Comparison of ENCODE assay signal across 12 cellular contexts in the genomic region with DNA sequence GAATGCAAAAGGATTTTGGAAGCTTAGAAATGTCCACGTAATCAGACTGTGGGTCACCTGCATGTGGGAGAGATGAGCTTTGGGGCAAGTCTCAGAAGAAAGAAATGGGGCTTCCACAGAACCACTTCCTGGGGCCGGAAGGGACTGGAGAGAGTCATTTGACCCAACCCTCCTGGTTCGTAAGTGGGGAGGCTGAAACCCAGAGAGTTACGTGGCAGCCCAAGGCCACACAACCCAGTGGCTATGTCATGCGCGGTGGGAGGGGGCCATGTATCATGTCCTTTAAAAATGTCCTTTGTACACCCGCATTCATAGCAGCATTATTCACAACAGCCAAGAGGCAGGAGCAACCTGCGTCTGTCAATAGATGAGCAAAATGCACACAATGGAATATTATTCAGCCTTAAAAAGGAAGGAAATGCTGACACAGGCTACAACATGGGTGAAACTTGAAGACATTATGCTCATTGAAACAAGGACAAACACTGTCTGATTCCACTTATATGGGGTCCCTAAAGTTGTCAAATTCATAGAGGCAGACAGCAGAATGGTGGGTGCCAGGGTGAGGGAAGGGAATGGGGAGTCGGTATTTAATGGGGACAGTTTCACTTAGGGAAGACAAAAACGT. TPM values are rescaled to one million over a fixed set of nuclear protein-coding genes. Genes with fewer than 3 reads are reported as not detected.
A peak's percentile ranks its signal among the peaks of the same experiment; 100 is the strongest.
DNase-seq lines count a peak whose midpoint lies in the region; ATAC-seq, FAIRE-seq and TF ChIP-seq lines count a peak whose summit lies in the region.
"Had no signal": no experiment of that assay in that cellular context is flagged by ENCODE, and none has a peak within 500 bp of the region (broad histone marks: within the 10 kb centered on the region; RNA-seq: fewer than 3 reads in every experiment).

No MANE protein-coding gene starts in this region.

- no peak overlapping the region for H2AFZ ChIP-seq in HepG2 (ENCODE audit: low read length)

- in situ Hi-C loops in HepG2 (cut with HindIII; ENCODE audit: extremely low pct_ligation_motif_present, low pct_unique_long_range_greater_than_20kb), result no loop called here

- H3K36me3 ChIP-seq in adipocyte (ENCODE audit: control insufficient read depth, insufficient read depth, low read length, severe bottlenecking) (no peaks in the 10 kb centered on the region), HepG2 (replicated peaks in 1 of 2; ENCODE audit: control insufficient read depth in 1 of 2, insufficient read depth in 2 of 2, low read length in 2 of 2) (no peaks in the 10 kb centered on the region), kidney (ENCODE audit: control insufficient read depth in 1 of 2, insufficient read depth in 2 of 2, low read length in 2 of 2) (no peaks in the 10 kb centered on the region)

- H3K9ac ChIP-seq in adipocyte (ENCODE audit: low read length) (peak overlapping the region; percentile 79), HepG2 (ENCODE audit: insufficient read depth, low read depth, low read length) (no peak overlapping the region), kidney (ENCODE audit: low read length in 2 of 2) (no peak overlapping the region)

- H3K9me3 Mint-ChIP-seq in stimulated activated naive B cell treated with anti-CD40 and anti-IgM and Interleukin-4, amounts not matched to agents 10 μg/mL and 1 μg/mL and 100 μg/mL, for 72 hours, result peaks cover 3% of the 10 kb centered on the region in 2 donors

- H3K27me3 ChIP-seq in adipocyte (replicated peaks; ENCODE audit: control insufficient read depth, insufficient read depth, low read length) (no peaks in the 10 kb centered on the region), HepG2 (ENCODE audit: control insufficient read depth in 1 of 2, insufficient read depth in 2 of 2, low read length in 2 of 2) (peaks cover 8 to 54% of the 10 kb centered on the region in 2 experiments)

- intact Hi-C loops in HepG2 (cut with micrococcal nuclease; ENCODE audit: unreplicated experiment), result no loop called here
- intact Hi-C loops in kidney (cut with DNase I), result no loop called here

- peaks cover 11 to 23% of the 10 kb centered on the region in 2 donors for H3K4me1 Mint-ChIP-seq in stimulated activated naive B cell treated with anti-CD40 and anti-IgM and Interleukin-4, amounts not matched to agents 10 μg/mL and 1 μg/mL and 100 μg/mL, for 72 hours

- H3K27me3 Mint-ChIP-seq in stimulated activated naive B cell treated with anti-CD40 and anti-IgM and Interleukin-4, amounts not matched to agents 10 μg/mL and 1 μg/mL and 100 μg/mL, for 72 hours, result peaks cover 31 to 69% of the 10 kb centered on the region in 2 donors

- no peak for TF ChIP-seq EP300 in HepG2 (IDR thresholded peaks at IDR 0.05; ENCODE audit: low read depth in 2 of 2, low read length in 2 of 2)
- no peak for TF ChIP-seq EP300 in HepG2 (CRISPR knock-in tag; IDR thresholded peaks at IDR 0.05; ENCODE audit: borderline replicate concordance)

- H3K79me2 ChIP-seq in HepG2 (ENCODE audit: insufficient read depth, low read length), result no peaks in the 10 kb centered on the region

- CTCF ChIA-PET in HepG2 (lab: Yijun Ruan, JAX; ENCODE audit: low intra/inter-chr PET ratio, low total read pairs), result no interaction called here

- no peak for TF ChIP-seq CTCF in HepG2 (CRISPR knock-in tag; IDR thresholded peaks at IDR 0.05)
- TF ChIP-seq CTCF in kidney (IDR thresholded peaks at IDR 0.05; ENCODE audit: borderline replicate concordance, extremely low read depth, insufficient read depth), result no peak

- H3K36me3 Mint-ChIP-seq in stimulated activated naive B cell treated with anti-CD40 and anti-IgM and Interleukin-4, amounts not matched to agents 10 μg/mL and 1 μg/mL and 100 μg/mL, for 72 hours, result peaks cover 0 to 3% of the 10 kb centered on the region in 2 donors

- WGBS in HepG2 (ENCODE audit: low lambda C conversion rate), result 64% methylated on average over 10 of the region's 10 CpGs

- H3K27ac ChIP-seq in HepG2 (ENCODE audit: extremely low read length, insufficient read depth, low read length) (no peak overlapping the region), kidney (ENCODE audit: low read depth in 2 of 2, low read length in 2 of 2) (no peak overlapping the region)

- peak overlapping the region; percentile 67 for H3K4me3 ChIP-seq in adipocyte (ENCODE audit: low read length)
- H3K4me3 ChIP-seq in HepG2 (replicated peaks in 1 of 3; ENCODE audit: insufficient read depth in 1 of 3, low read depth in 2 of 3, low read length in 3 of 3), result no peak overlapping the region
- H3K4me3 ChIP-seq in kidney (ENCODE audit: low read length in 2 of 2), result peak overlapping the region in 1 of 2 donors; percentile 53
- H3K4me3 ChIP-seq: mucosa of descending colon had no signal

- FAIRE-seq in HepG2 (lab: Jason Lieb, UNC) (no peak), kidney (lab: Jason Lieb, UNC) (no peak)
- FAIRE-seq: A204.1 had no signal

- peak overlapping the region; percentile 49 for H3K4me2 ChIP-seq in HepG2 (ENCODE audit: low read depth, low read length)

- BruUV-seq in HepG2 (replicated peaks; lab: Mats Ljungman, UMichigan), result no TSS peak

- POLR2A ChIA-PET in HepG2 (lab: Yijun Ruan, JAX), result no interaction called here

- no peak for TF ChIP-seq RAD21 in HepG2 (CRISPR knock-in tag; IDR thresholded peaks at IDR 0.05)

- no peak overlapping the region for H3K27ac Mint-ChIP-seq in stimulated activated naive B cell treated with anti-CD40 and anti-IgM and Interleukin-4, amounts not matched to agents 10 μg/mL and 1 μg/mL and 100 μg/mL, for 72 hours
- H3K27ac Mint-ChIP-seq: activated CD4-positive, alpha-beta T cell treated with anti-CD3 and anti-CD28 coated beads for 36 hours had no signal

- H3K4me3 Mint-ChIP-seq in stimulated activated naive B cell treated with anti-CD40 and anti-IgM and Interleukin-4, amounts not matched to agents 10 μg/mL and 1 μg/mL and 100 μg/mL, for 72 hours, result peak overlapping the region; percentile 29 to 61

- H3K4me1 ChIP-seq in adipocyte (ENCODE audit: control insufficient read depth, insufficient read depth, low read length) (peaks cover 4% of the 10 kb centered on the region), HepG2 (ENCODE audit: insufficient read depth, low read length) (peaks cover 11% of the 10 kb centered on the region; the same call in 1 of the 2 replicates), kidney (ENCODE audit: control insufficient read depth in 1 of 2, insufficient read depth in 1 of 2, low read depth in 1 of 2, low read length in 2 of 2) (peaks cover 0 to 6% of the 10 kb centered on the region in 2 donors)

- peaks cover 8% of the 10 kb centered on the region for H3K9me3 ChIP-seq in adipocyte (ENCODE audit: control insufficient read depth, low read length)
- no peaks in the 10 kb centered on the region for H3K9me3 ChIP-seq in HepG2 (ENCODE audit: low read length)
- H3K9me3 ChIP-seq in kidney (ENCODE audit: control insufficient read depth in 1 of 2, low read length in 2 of 2), result no peaks in the 10 kb centered on the region
- H3K9me3 ChIP-seq: mucosa of descending colon had no signal

- peak; percentile 27 for DNase-seq in activated CD4-positive, CD25-positive, alpha-beta regulatory T cell treated with anti-CD3 and anti-CD28 coated beads, Interleukin-2, amount 50 U/mL, for 72 hours
- DNase-seq in activated CD4-positive, CD25-positive, alpha-beta regulatory T cell (lab: John Stamatoyannopoulos, UW), result no peak
- DNase-seq in adipocyte (ENCODE audit: low read depth) (no peak), HepG2 (ENCODE audit: low spot score) (no peak), NCI-H146 (lab: John Stamatoyannopoulos, UW) (no peak), kidney (no peak)
- no peak for DNase-seq in stimulated activated naive B cell treated with anti-CD40 and anti-IgM and Interleukin-4, amounts not matched to agents 10 μg/mL and 1 μg/mL and 100 μg/mL, for 72 hours
- DNase-seq: OCI-M1 had no signal

- no peaks in the 10 kb centered on the region for H4K20me1 ChIP-seq in HepG2 (ENCODE audit: insufficient read depth, low read length)

- TF ChIP-seq POLR2A in HepG2 (IDR thresholded peaks at IDR 0.05; ENCODE audit: insufficient read depth in 1 of 2, low read depth in 2 of 2, low read length in 2 of 2), result no peak

- ATAC-seq in HepG2 (no peak), GM19324 (IDR thresholded peaks at IDR 0.05; ENCODE audit: low FRiP score, unreplicated experiment) (no peak)
- ATAC-seq in stimulated activated naive B cell treated with anti-CD40 and anti-IgM and Interleukin-4, amounts not matched to agents 10 μg/mL and 1 μg/mL and 100 μg/mL, for 72 hours (replicated peaks), result no peak

TF ChIP-seq in HepG2, 621 proteins besides CTCF, POLR2A, EP300 and RAD21:
- TF ChIP-seq RARA (CRISPR knock-in tag; IDR thresholded peaks at IDR 0.05) (no peak), MAFF (IDR thresholded peaks at IDR 0.05; ENCODE audit: low read depth, low read length) (0 out of 2 replicates have a peak, but pooled peaks have one; percentile 15), MAFK (conservative IDR thresholded peaks at IDR 0.05 in 1 of 2, IDR thresholded peaks at IDR 0.05 in 1 of 2; ENCODE audit: low read length in 2 of 2) (0 out of 4 replicates have a peak, but pooled peaks of 1 of the 2 experiments have one; percentile 1)

RNA-seq across cellular contexts. Expression of gene CAMK2B, which starts 15.1 kb away (rescaled TPM):
- total RNA-seq in HepG2 (2016; rRNA removed; fragmentation: Illumina TruSeq; extraction: Trizol) (0.13 and 0.27 TPM in 2 replicates), kidney (1.1 TPM)
- not detected in 2 replicates for total RNA-seq in HepG2 (2016; cell fraction: cytosol; rRNA removed; fragmentation: Illumina TruSeq; extraction: Trizol; ENCODE audit: low read depth)
- 0.06 and 0.19 TPM in 2 replicates for total RNA-seq in HepG2 (2016; cell fraction: insoluble cytoplasmic fraction; rRNA removed; fragmentation: Illumina TruSeq; extraction: Trizol)
- 0.21 TPM in 1 of 2 replicates, not detected in the other for total RNA-seq in HepG2 (2016; cell fraction: membrane; rRNA removed; fragmentation: Illumina TruSeq; extraction: Trizol)
- total RNA-seq in HepG2 (2016; cell fraction: nucleus; rRNA removed; fragmentation: Illumina TruSeq; extraction: Trizol), result 0.09 TPM in 1 of 2 replicates, not detected in the other
- polyA plus RNA-seq in HepG2 (2011; rRNA removed) (0.20 and 0.48 TPM in 2 replicates), kidney (ENCODE audit: insufficient read depth, low read depth, low replicate concordance) (3.2 TPM)
- 0.09 and 0.39 TPM in 2 replicates for polyA plus RNA-seq in HepG2 (2011; cell fraction: cytosol; rRNA removed)
- polyA plus RNA-seq in HepG2 (2011; cell fraction: nucleus; rRNA removed), result 0.10 and 0.19 TPM in 2 replicates
- 0.09 TPM in 1 of 2 replicates, not detected in the other for polyA plus RNA-seq in HepG2 (2012)
- 0.18 TPM in 1 of 2 replicates, not detected in the other for polyA plus RNA-seq in HepG2 (2016; cell fraction: cytosol; fragmentation: Illumina TruSeq; extraction: Trizol; ENCODE audit: low read depth)
- polyA plus RNA-seq in HepG2 (2016; cell fraction: insoluble cytoplasmic fraction; fragmentation: Illumina TruSeq; extraction: Trizol; ENCODE audit: low read depth), result 0.43 and 0.62 TPM in 2 replicates
- polyA plus RNA-seq in HepG2 (2016; cell fraction: membrane; fragmentation: Illumina TruSeq; extraction: Trizol; ENCODE audit: low read depth), result 0.30 TPM in 1 of 2 replicates, not detected in the other
- not detected in 2 replicates for polyA plus RNA-seq in HepG2 (2016; cell fraction: nucleus; fragmentation: Illumina TruSeq; extraction: Trizol; ENCODE audit: insufficient read depth, low read depth)
- polyA minus RNA-seq in HepG2 (2011; rRNA and poly(A)+ RNA removed; ENCODE audit: low replicate concordance), result 0.04 and 0.56 TPM in 2 replicates
- polyA minus RNA-seq in HepG2 (2011; cell fraction: cytosol; rRNA and poly(A)+ RNA removed), result not detected in 2 replicates
- polyA minus RNA-seq in HepG2 (2011; cell fraction: nucleus; rRNA and poly(A)+ RNA removed), result not detected in 2 replicates
